ENCODE assay signal across 8 cellular contexts in genomic region chr5:131252824-131253171, GRCh38. TPM values are rescaled to one million over a fixed set of nuclear protein-coding genes. Genes with fewer than 3 reads are reported as not detected.
DNase-seq lines count a peak whose midpoint lies in the region; ATAC-seq, FAIRE-seq and TF ChIP-seq lines count a peak whose summit lies in the region.

No MANE protein-coding gene starts in this region.

- H3K79me1 ChIP-seq in neuronal stem cell (ENCODE audit: low read depth, low read length), result no peaks in the 10 kb centered on the region

- H3K27ac ChIP-seq in OCI-LY7 (ENCODE audit: low read depth, low read length, poor library complexity, severe bottlenecking), result peak overlapping the region; percentile 80
- H3K27ac ChIP-seq in neuronal stem cell (replicated peaks; ENCODE audit: low read length), result no peak overlapping the region
- no peak overlapping the region for H3K27ac ChIP-seq in aorta (ENCODE audit: low read depth in 1 of 2, low read length in 2 of 2)
- no peak overlapping the region for H3K27ac ChIP-seq in SK-N-SH (ENCODE audit: low read depth in 2 of 2, low read length in 1 of 2)

- no peak overlapping the region for H2BK5ac ChIP-seq in neuronal stem cell (ENCODE audit: low read length)

- H4K8ac ChIP-seq in neuronal stem cell (ENCODE audit: low read depth, low read length), result no peak overlapping the region

- H3K4me2 ChIP-seq in OCI-LY7 (ENCODE audit: low read length) (peak overlapping the region; percentile 85), neuronal stem cell (ENCODE audit: insufficient read depth, low read length, poor library complexity, severe bottlenecking) (no peak overlapping the region), SK-N-SH (no peak overlapping the region)

- H3K9me2 ChIP-seq in OCI-LY7 (ENCODE audit: insufficient read depth, low read length) (no peaks in the 10 kb centered on the region), SK-N-SH (no peaks in the 10 kb centered on the region)

- H3K18ac ChIP-seq in neuronal stem cell (ENCODE audit: low read length), result no peak overlapping the region

- H3K27me3 ChIP-seq in neuronal stem cell (ENCODE audit: control insufficient read depth in 3 of 3, insufficient read depth in 3 of 3, low read depth in 1 of 3, low read length in 3 of 3) (no peaks in the 10 kb centered on the region), aorta (ENCODE audit: control insufficient read depth in 1 of 2, insufficient read depth in 2 of 2, low read length in 1 of 2) (no peaks in the 10 kb centered on the region), SK-N-SH (ENCODE audit: insufficient read depth) (no peaks in the 10 kb centered on the region)

- no peak for TF ChIP-seq EP300 in SK-N-SH (IDR thresholded peaks at IDR 0.05; ENCODE audit: borderline replicate concordance in 1 of 2, low read depth in 1 of 2, low read length in 1 of 2)

- H3K4ac ChIP-seq in neuronal stem cell (ENCODE audit: low read length), result no peak overlapping the region

- H4K20me1 ChIP-seq in OCI-LY7 (ENCODE audit: insufficient read depth, low read length), result no peaks in the 10 kb centered on the region
- H4K20me1 ChIP-seq in SK-N-SH (ENCODE audit: insufficient read depth), result no peaks in the 10 kb centered on the region

- ATAC-seq in HG02678 (IDR thresholded peaks at IDR 0.05; ENCODE audit: unreplicated experiment) (peak; percentile 88), aorta (ENCODE audit: low FRiP score) (peak; percentile 69)

- H3K9me3 ChIP-seq in OCI-LY7 (ENCODE audit: low read length), result no peaks in the 10 kb centered on the region
- no peaks in the 10 kb centered on the region for H3K9me3 ChIP-seq in neuronal stem cell (replicated peaks in 1 of 2; ENCODE audit: control insufficient read depth in 2 of 2, insufficient read depth in 1 of 2, low read depth in 1 of 2, low read length in 2 of 2)
- no peaks in the 10 kb centered on the region for H3K9me3 ChIP-seq in aorta (ENCODE audit: control insufficient read depth, low read length)
- H3K9me3 ChIP-seq in SK-N-SH, result no peaks in the 10 kb centered on the region

- H2BK120ac ChIP-seq in neuronal stem cell (ENCODE audit: low read depth, low read length), result no peak overlapping the region

- H3K14ac ChIP-seq in neuronal stem cell (ENCODE audit: low read length), result no peak overlapping the region

- H3K23ac ChIP-seq in neuronal stem cell (ENCODE audit: low read depth, low read length, poor library complexity), result peak overlapping the region; percentile 31

- intact Hi-C loops in OCI-LY7 (cut with micrococcal nuclease; ENCODE audit: unreplicated experiment), result loop anchor here (1.0 to 2.0 kb wide), 2 partner anchors 42 to 82 kb away; partner anchors contain the start of gene LYRM7
- intact Hi-C loops in aorta (cut with DNase I), result no loop called here

- CTCF ChIA-PET in OCI-LY7 (lab: Charles Lee; ENCODE audit: unreplicated experiment) (interaction anchor here (0.6 to 0.8 kb wide), 2 partner anchors 12 to 819 kb away, joined by 3 read pairs; no protein-coding TSS in a partner anchor), SK-N-SH (lab: Yijun Ruan, JAX) (interaction anchor here (0.7 kb wide), 1 partner anchor 10 kb away, joined by 3 read pairs; no protein-coding TSS in a partner anchor)

- no peak overlapping the region for H2BK15ac ChIP-seq in neuronal stem cell (ENCODE audit: low read length)

- no peak overlapping the region for H2BK12ac ChIP-seq in neuronal stem cell (ENCODE audit: low read length)

- H2AFZ ChIP-seq in OCI-LY7 (ENCODE audit: low read length) (peak overlapping the region; percentile 81), neuronal stem cell (ENCODE audit: low read length) (no peak overlapping the region), SK-N-SH (ENCODE audit: low read depth) (no peak overlapping the region)

- TF ChIP-seq POLR2A in GM15510 (IDR thresholded peaks at IDR 0.05; ENCODE audit: borderline replicate concordance, extremely low read depth, insufficient read length), result peak; percentile 62

- no peak overlapping the region for H2AK5ac ChIP-seq in neuronal stem cell (ENCODE audit: low read depth, low read length)

- no peak for FAIRE-seq in D721Med (lab: Jason Lieb, UNC)

- BruUV-seq in OCI-LY7 (replicated peaks; lab: Mats Ljungman, UMichigan), result no TSS peak

- no peak for TF ChIP-seq RAD21 in SK-N-SH (IDR thresholded peaks at IDR 0.05; ENCODE audit: low read length)

- H3K4me3 ChIP-seq in OCI-LY7 (ENCODE audit: low read depth, low read length, poor library complexity, severe bottlenecking) (peak overlapping the region; percentile 67), neuronal stem cell (ENCODE audit: low read length in 2 of 2) (no peak overlapping the region), aorta (ENCODE audit: low read length in 2 of 2) (no peak overlapping the region), SK-N-SH (ENCODE audit: low read depth in 2 of 2, low read length in 1 of 2) (no peak overlapping the region)

- H3K4me1 ChIP-seq in OCI-LY7 (ENCODE audit: insufficient read depth, low read length, poor library complexity, severe bottlenecking) (peaks cover 60% of the 10 kb centered on the region), neuronal stem cell (ENCODE audit: control insufficient read depth in 2 of 2, insufficient read depth in 1 of 2, low read depth in 1 of 2, low read length in 2 of 2) (no peaks in the 10 kb centered on the region), aorta (ENCODE audit: control insufficient read depth in 1 of 2, insufficient read depth in 2 of 2, low read length in 2 of 2) (no peaks in the 10 kb centered on the region), SK-N-SH (ENCODE audit: control insufficient read depth in 1 of 2, insufficient read depth in 2 of 2, low read depth in 1 of 2, low read length in 1 of 2) (no peaks in the 10 kb centered on the region)

- no peak overlapping the region for H3K9ac ChIP-seq in neuronal stem cell (ENCODE audit: low read depth, low read length, poor library complexity)
- H3K9ac ChIP-seq in SK-N-SH, result no peak overlapping the region

- H3K79me2 ChIP-seq in OCI-LY7 (ENCODE audit: insufficient read depth, low read depth, low read length) (0 out of 2 replicates have a peak, but pooled peaks cover 7% of the 10 kb centered on the region), SK-N-SH (ENCODE audit: insufficient read depth) (no peaks in the 10 kb centered on the region; the same call in 1 of the 2 replicates)

- no CpG with 5 or more reads among the region's 6 CpGs for WGBS in neuronal stem cell (ENCODE audit: extremely low coverage in 2 of 2, insufficient read length in 2 of 2, insufficient replicate concordance in 1 of 2), 2 donors
- WGBS in aorta, 2 donors, result 76 to 80% methylated on average over 6 of the region's 6 CpGs
- 79% methylated on average over 6 of the region's 6 CpGs for WGBS in SK-N-SH (ENCODE audit: low lambda C conversion rate)

- DNase-seq in OCI-LY7 (ENCODE audit: low spot score) (peak; percentile 91), neuronal stem cell (ENCODE audit: low spot score) (no peak), aorta (peak in 1 of 2 donors; percentile 81), D721Med (ENCODE audit: insufficient read length, low spot score) (no peak), SK-N-SH (no peak)
- peak; percentile 92 for DNase-seq in activated effector memory CD4-positive, alpha-beta T cell treated with anti-CD3 and anti-CD28 coated beads, Interleukin-2, amount 50 U/mL, for 16 hours

- H3F3A ChIP-seq in SK-N-SH (replicated peaks; ENCODE audit: insufficient read depth), result peaks cover 3% of the 10 kb centered on the region

- H4K91ac ChIP-seq in neuronal stem cell (ENCODE audit: low read depth, low read length, poor library complexity), result no peak overlapping the region

- peaks cover 13% of the 10 kb centered on the region for H3K36me3 ChIP-seq in OCI-LY7 (ENCODE audit: insufficient read depth, low read length)
- no peaks in the 10 kb centered on the region for H3K36me3 ChIP-seq in neuronal stem cell (replicated peaks in 1 of 2; ENCODE audit: control insufficient read depth in 2 of 2, insufficient read depth in 2 of 2, low read length in 2 of 2)
- H3K36me3 ChIP-seq in aorta (ENCODE audit: control insufficient read depth in 1 of 2, insufficient read depth in 2 of 2, low read length in 1 of 2), result no peaks in the 10 kb centered on the region
- no peaks in the 10 kb centered on the region for H3K36me3 ChIP-seq in SK-N-SH (replicated peaks in 1 of 2; ENCODE audit: control insufficient read depth in 1 of 2, insufficient read depth in 2 of 2, low read length in 1 of 2)

- no peak for TF ChIP-seq CTCF in OCI-LY7 (conservative IDR thresholded peaks at IDR 0.05; ENCODE audit: low read length)
- TF ChIP-seq CTCF in D721Med (IDR thresholded peaks at IDR 0.05; ENCODE audit: insufficient read depth, missing control alignments), result no peak
- TF ChIP-seq CTCF in SK-N-SH (IDR thresholded peaks at IDR 0.05), result no peak

- POLR2A ChIA-PET in OCI-LY7 (lab: Charles Lee) (interaction anchor here (0.5 to 5.5 kb wide), 24 partner anchors 9 to 1877 kb away, joined by 3 to 91 read pairs (median 4); partner anchors contain the start of gene CDC42SE2), SK-N-SH (lab: Yijun Ruan, JAX) (no interaction called here)

TF ChIP-seq in SK-N-SH, 30 proteins besides CTCF, POLR2A, EP300 and RAD21 (continues in another document):
- TF ChIP-seq JUND (IDR thresholded peaks at IDR 0.05) (no peak), FOXM1 (IDR thresholded peaks at IDR 0.05; ENCODE audit: low read depth) (no peak), RCOR1 (IDR thresholded peaks at IDR 0.05; ENCODE audit: low read length) (no peak), YY1 (IDR thresholded peaks at IDR 0.05; ENCODE audit: low read depth) (no peak), FOXJ3 (CRISPR knock-in tag; IDR thresholded peaks at IDR 0.05) (no peak), ZBTB33 (IDR thresholded peaks at IDR 0.05; ENCODE audit: borderline replicate concordance, low read depth) (no peak)

RNA-seq across cellular contexts. Expression of gene CDC42SE2, which starts 11.1 kb away (rescaled TPM):
- total RNA-seq in OCI-LY7 (2014; rRNA removed; shearing (Covaris generic)), result 34.7 and 54.2 TPM in 2 replicates
- total RNA-seq in OCI-LY7 (2022), result 66.8 and 68.9 TPM in 2 replicates
- 25.1 TPM for polyA plus RNA-seq in neuronal stem cell (2013, experiment 1 of 2)
- polyA plus RNA-seq in neuronal stem cell (2013, experiment 2 of 2), result 25.5 TPM
- 10 to 100 TPM; 20.4 to 25.6 TPM for total RNA-seq in aorta
- 10 to 100 TPM; 12.1 to 30.2 TPM for polyA plus RNA-seq in aorta
- 8.6 and 11.4 TPM in 2 replicates for polyA plus RNA-seq in SK-N-SH (2012; rRNA removed)
- polyA plus RNA-seq in SK-N-SH (2012; cell fraction: cytosol; rRNA removed), result 14.0 and 17.3 TPM in 2 replicates
- polyA plus RNA-seq in SK-N-SH (2012; cell fraction: nucleus; rRNA removed), result 2.8 and 6.8 TPM in 2 replicates

Comparison
In these comparisons a context has a peak if more than half of its experiments do, and no peak if none do; other contexts are left out.
1. DNase-seq: peak in OCI-LY7 (single experiment) and activated effector memory CD4-positive, alpha-beta T cell treated with anti-CD3 and anti-CD28 coated beads, Interleukin-2, amount 50 U/mL, for 16 hours (single experiment); none in neuronal stem cell (single experiment), D721Med (single experiment) and SK-N-SH (single experiment).